ENCODE assay signal across 8 cellular contexts in genomic region chr19:7903244-7904073, GRCh38. TPM values are rescaled to one million over a fixed set of nuclear protein-coding genes. Genes with fewer than 3 reads are reported as not detected.
DNase-seq lines count a peak whose midpoint lies in the region; ATAC-seq and TF ChIP-seq lines count a peak whose summit lies in the region.

MAP2K7 (plus strand) TSS chr19:7903877; CDS start chr19:7903945, 68 bp downstream.

- H3K27me3 ChIP-seq in layer of hippocampus (ENCODE audit: control insufficient read depth, insufficient read depth, low read length): no peaks in the 10 kb centered on the region

- ATAC-seq in GM19328 (IDR thresholded peaks at IDR 0.05; ENCODE audit: unreplicated experiment) (peak; percentile 77), HG03520 (IDR thresholded peaks at IDR 0.05; ENCODE audit: unreplicated experiment) (peak; percentile 85)

- H3K4me3 ChIP-seq in coronary artery: peak within 1 kb of the TSS; percentile 78

- no peaks in the 10 kb centered on the region for H3K9me3 Mint-ChIP-seq in activated CD4-positive, alpha-beta T cell treated with anti-CD3 and anti-CD28 coated beads, Interleukin-2, amount 10 ng/mL, durations not matched to agents 24 days and 14 days

- peaks cover 25% of the 10 kb centered on the region for H3K4me1 Mint-ChIP-seq in activated CD4-positive, alpha-beta T cell treated with anti-CD3 and anti-CD28 coated beads, Interleukin-2, amount 10 ng/mL, durations not matched to agents 24 days and 14 days

- peaks cover 19% of the 10 kb centered on the region for H3K36me3 Mint-ChIP-seq in activated CD4-positive, alpha-beta T cell treated with anti-CD3 and anti-CD28 coated beads, Interleukin-2, amount 10 ng/mL, durations not matched to agents 24 days and 14 days (ENCODE audit: low read depth)

- TF ChIP-seq CTCF in C4-2B (conservative IDR thresholded peaks at IDR 0.05) (peak; percentile 94), coronary artery (IDR thresholded peaks at IDR 0.05) (peak; percentile 14)

- DNase-seq in NCI-H526 treated with DMSO at 0.1 percent for 48 hours (lab: John Stamatoyannopoulos, UW) (peak; percentile 94), coronary artery (ENCODE audit: low spot score) (peak; percentile 100)
- peak; percentile 100 for DNase-seq in activated CD4-positive, alpha-beta T cell treated with anti-CD3 and anti-CD28 coated beads, Interleukin-2, amount 10 ng/mL, durations not matched to agents 24 days and 14 days
- DNase-seq in stimulated activated CD4-positive, alpha-beta T cell treated with anti-CD3 and anti-CD28 coated beads, Interleukin-1b, Interleukin-23, amount 100 ng/mL, for 4 hours (ENCODE audit: low read depth in 2 of 2): peak; percentile 100

- peak within 1 kb of the TSS; percentile 96 for H3K27ac Mint-ChIP-seq in activated CD4-positive, alpha-beta T cell treated with anti-CD3 and anti-CD28 coated beads, Interleukin-2, amount 10 ng/mL, durations not matched to agents 24 days and 14 days

- H3K27ac ChIP-seq in C4-2B: peak within 1 kb of the TSS; percentile 99
- peak within 1 kb of the TSS; percentile 83 to 92 for H3K27ac ChIP-seq in coronary artery
- peak within 1 kb of the TSS; percentile 95 for H3K27ac ChIP-seq in layer of hippocampus (ENCODE audit: low read depth, low read length)

- intact Hi-C loops in activated CD4-positive, alpha-beta T cell treated with anti-CD3 and anti-CD28 coated beads, Interleukin-2, amount 10 ng/mL, durations not matched to agents 24 days and 14 days (cut with micrococcal nuclease): loop anchor here (1.0 to 2.0 kb wide), 3 partner anchors 17 to 40 kb away; partner anchors contain the start of genes SNAPC2 and TIMM44

- peaks cover 3% of the 10 kb centered on the region for H3K27me3 Mint-ChIP-seq in activated CD4-positive, alpha-beta T cell treated with anti-CD3 and anti-CD28 coated beads, Interleukin-2, amount 10 ng/mL, durations not matched to agents 24 days and 14 days

- H3K4me3 Mint-ChIP-seq in activated CD4-positive, alpha-beta T cell treated with anti-CD3 and anti-CD28 coated beads, Interleukin-2, amount 10 ng/mL, durations not matched to agents 24 days and 14 days: peak within 1 kb of the TSS; percentile 93

RNA-seq across cellular contexts. Expression of gene MAP2K7, which starts in this region (rescaled TPM):
- 46.7 and 47.6 TPM in 2 replicates for total RNA-seq in activated CD4-positive, alpha-beta T cell treated with anti-CD3 and anti-CD28 coated beads, Interleukin-2, amount 10 ng/mL, durations not matched to agents 24 days and 14 days

Comparison
In these comparisons a context has a peak if more than half of its experiments do, and no peak if none do; other contexts are left out.
1. Peak in every context shown above with its lines: DNase-seq, ATAC-seq, H3K4me3 ChIP-seq and H3K27ac ChIP-seq.